27 cellular contexts compared by ENCODE assay signal in the genomic region with DNA sequence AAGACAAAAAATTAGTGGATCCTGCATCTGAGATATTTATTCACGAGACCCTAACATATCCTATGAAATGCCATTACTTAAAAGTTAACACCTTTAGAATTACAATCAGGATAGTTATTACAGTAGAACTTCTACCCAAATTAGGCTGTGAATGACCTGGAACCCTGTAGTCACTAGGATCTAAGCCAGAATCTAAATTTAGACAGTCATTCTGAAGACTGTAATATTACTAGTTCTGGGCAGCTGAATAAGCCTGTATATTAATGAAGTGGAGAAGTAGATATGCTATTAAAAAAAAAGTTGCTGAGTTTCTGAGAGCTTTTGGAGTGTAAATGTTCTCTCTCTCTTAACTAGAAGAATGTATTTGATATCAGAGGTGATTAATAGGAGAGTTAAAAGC.
DNase-seq lines count a peak whose midpoint lies in the region; ATAC-seq, FAIRE-seq and TF ChIP-seq lines count a peak whose summit lies in the region.
"Had no signal": no experiment of that assay in that cellular context is flagged by ENCODE, and none has a peak within 500 bp of the region (broad histone marks: within the 10 kb centered on the region; RNA-seq: fewer than 3 reads in every experiment).

No MANE protein-coding gene starts in this region.

- intact Hi-C loops in left ventricle myocardium inferior (cut with micrococcal nuclease): no loop called here
- intact Hi-C loops in body of pancreas (cut with DNase I): no loop called here

- H3K36me3 ChIP-seq in astrocyte (ENCODE audit: insufficient read depth, low read length) (no peaks in the 10 kb centered on the region), left ventricle myocardium inferior (no peaks in the 10 kb centered on the region), body of pancreas (replicated peaks in 1 of 2; ENCODE audit: insufficient read depth in 1 of 2, low read depth in 2 of 2) (no peaks in the 10 kb centered on the region)
- H3K36me3 ChIP-seq: prostate gland, thoracic aorta had no signal

- H3K27ac ChIP-seq in astrocyte (ENCODE audit: low read depth, low read length) (no peak overlapping the region), left ventricle myocardium inferior (replicated peaks) (peak overlapping the region; percentile 38), body of pancreas (no peak overlapping the region)
- H3K27ac ChIP-seq: coronary artery, prostate gland had no signal

- H4K20me1 ChIP-seq in astrocyte (ENCODE audit: insufficient read depth, low read length): no peaks in the 10 kb centered on the region

- H3K27me3 Mint-ChIP-seq in astrocyte (ENCODE audit: low read depth, unreplicated experiment) (no peaks in the 10 kb centered on the region), progenitor cell of endocrine pancreas (no peaks in the 10 kb centered on the region)
- H3K27me3 Mint-ChIP-seq: stimulated activated naive B cell treated with anti-CD40 and anti-IgM and Interleukin-4, amounts not matched to agents 10 μg/mL and 1 μg/mL and 100 μg/mL, for 72 hours; T-cell had no signal

- no peak for FAIRE-seq in astrocyte (lab: Jason Lieb, UNC)
- FAIRE-seq: TTC549 had no signal

- H3K4me2 ChIP-seq in astrocyte (ENCODE audit: low read length): no peak overlapping the region
- H3K4me2 ChIP-seq: smooth muscle cell had no signal

- TF ChIP-seq CTCF in astrocyte (IDR thresholded peaks at IDR 0.05; ENCODE audit: insufficient read depth, low read depth, low read length): no peak
- TF ChIP-seq CTCF in left ventricle myocardium inferior (IDR thresholded peaks at IDR 0.05; ENCODE audit: borderline replicate concordance): no peak
- no peak for TF ChIP-seq CTCF in progenitor cell of endocrine pancreas (IDR thresholded peaks at IDR 0.05; ENCODE audit: unreplicated experiment)
- no peak for TF ChIP-seq CTCF in body of pancreas (IDR thresholded peaks at IDR 0.05)

- ATAC-seq in HG02884 (IDR thresholded peaks at IDR 0.05; ENCODE audit: unreplicated experiment) (no peak), body of pancreas (no peak), HG03521 (IDR thresholded peaks at IDR 0.05; ENCODE audit: unreplicated experiment) (no peak)
- ATAC-seq: activated T-cell treated with anti-CD3 and anti-CD28 coated beads, Interleukin-2, amount 50 U/mL, for 4 hours; left colon; stimulated activated naive B cell treated with anti-CD40 and anti-IgM and Interleukin-4, amounts not matched to agents 10 μg/mL and 1 μg/mL and 100 μg/mL, for 72 hours; T-cell had no signal

- peaks cover 2% of the 10 kb centered on the region for H3K9me3 Mint-ChIP-seq in astrocyte (ENCODE audit: unreplicated experiment)
- no peaks in the 10 kb centered on the region for H3K9me3 Mint-ChIP-seq in progenitor cell of endocrine pancreas (ENCODE audit: low read depth)
- H3K9me3 Mint-ChIP-seq: activated T-cell treated with anti-CD3 and anti-CD28 coated beads, Interleukin-2, amount 50 U/mL, for 4 hours had no signal

- no peaks in the 10 kb centered on the region for H3K79me2 ChIP-seq in astrocyte (ENCODE audit: insufficient read depth, low read length)

- H3K4me3 Mint-ChIP-seq in astrocyte (ENCODE audit: unreplicated experiment) (no peak overlapping the region), progenitor cell of endocrine pancreas (ENCODE audit: low read depth) (no peak overlapping the region)
- H3K4me3 Mint-ChIP-seq: activated T-cell treated with anti-CD3 and anti-CD28 coated beads, Interleukin-2, amount 50 U/mL, for 4 hours; CD14-positive monocyte; stimulated activated naive B cell treated with anti-CD40 and anti-IgM and Interleukin-4, amounts not matched to agents 10 μg/mL and 1 μg/mL and 100 μg/mL, for 72 hours; T-cell had no signal

- H3K4me1 ChIP-seq in astrocyte (ENCODE audit: insufficient read depth, low read length) (peaks cover 4% of the 10 kb centered on the region), left ventricle myocardium inferior (peaks cover 22% of the 10 kb centered on the region), body of pancreas (peaks cover 5% of the 10 kb centered on the region)
- H3K4me1 ChIP-seq: prostate gland had no signal

- no peak overlapping the region for H2AFZ ChIP-seq in astrocyte (ENCODE audit: low read depth, low read length)

- 67 to 84% methylated on average over 1 of the region's 1 CpG for WGBS in body of pancreas, 2 donors

- no peak overlapping the region for H3K4me3 ChIP-seq in astrocyte (ENCODE audit: insufficient read depth, low read depth, low read length)
- no peak overlapping the region for H3K4me3 ChIP-seq in left ventricle myocardium inferior
- no peak overlapping the region for H3K4me3 ChIP-seq in body of pancreas
- H3K4me3 ChIP-seq: coronary artery, prostate gland, smooth muscle cell, thoracic aorta had no signal

- H3K4me1 Mint-ChIP-seq in astrocyte (ENCODE audit: low read depth, unreplicated experiment) (peaks cover 6% of the 10 kb centered on the region), progenitor cell of endocrine pancreas (ENCODE audit: low read depth) (no peaks in the 10 kb centered on the region)
- H3K4me1 Mint-ChIP-seq: stimulated activated naive B cell treated with anti-CD40 and anti-IgM and Interleukin-4, amounts not matched to agents 10 μg/mL and 1 μg/mL and 100 μg/mL, for 72 hours; T-cell had no signal

- DNase-seq in GM04503 (ENCODE audit: low read depth): peak; percentile 8
- DNase-seq in astrocyte (ENCODE audit: low read depth): peak; percentile 37
- no peak for DNase-seq in left ventricle myocardium inferior
- no peak for DNase-seq in progenitor cell of endocrine pancreas (ENCODE audit: low spot score, unreplicated experiment)
- no peak for DNase-seq in AG20443 (ENCODE audit: low spot score)
- DNase-seq in body of pancreas: no peak
- DNase-seq: activated naive CD4-positive, alpha-beta T cell treated with anti-CD3 and anti-CD28 coated beads, Interleukin-2, amount 50 U/mL, for 16 hours; activated T-cell treated with anti-CD3 and anti-CD28 coated beads, Interleukin-2, amount 50 U/mL, for 4 hours; anterior cingulate cortex; EL; H7; KBM-7; left colon; midbrain; NCI-H1694 treated with DMSO at 0.1 percent for 48 hours; NCI-H82; stimulated activated CD4-positive, alpha-beta T cell treated with anti-CD3 and anti-CD28 coated beads, Interleukin-2, amount 100 ng/mL, for 48 hours; stimulated activated naive B cell treated with anti-CD40 and anti-IgM and Interleukin-4, amounts not matched to agents 10 μg/mL and 1 μg/mL and 100 μg/mL, for 72 hours; T-cell had no signal

- H3K9me3 ChIP-seq in astrocyte (ENCODE audit: insufficient read depth, low read depth, low read length): no peaks in the 10 kb centered on the region
- no peaks in the 10 kb centered on the region for H3K9me3 ChIP-seq in left ventricle myocardium inferior (replicated peaks)
- no peaks in the 10 kb centered on the region for H3K9me3 ChIP-seq in body of pancreas
- H3K9me3 ChIP-seq: prostate gland, thoracic aorta had no signal

- H3K27me3 ChIP-seq in astrocyte (ENCODE audit: insufficient read depth, low read length): no peaks in the 10 kb centered on the region
- no peaks in the 10 kb centered on the region for H3K27me3 ChIP-seq in left ventricle myocardium inferior (ENCODE audit: low read depth)
- no peaks in the 10 kb centered on the region for H3K27me3 ChIP-seq in body of pancreas

- TF ChIP-seq POLR2A in body of pancreas (IDR thresholded peaks at IDR 0.05): no peak

- H3K27ac Mint-ChIP-seq in astrocyte (ENCODE audit: unreplicated experiment): no peak overlapping the region
- H3K27ac Mint-ChIP-seq in progenitor cell of endocrine pancreas: peak overlapping the region; percentile 5
- H3K27ac Mint-ChIP-seq: CD14-positive monocyte; stimulated activated naive B cell treated with anti-CD40 and anti-IgM and Interleukin-4, amounts not matched to agents 10 μg/mL and 1 μg/mL and 100 μg/mL, for 72 hours; T-cell had no signal

- no peak overlapping the region for H3K9ac ChIP-seq in astrocyte (ENCODE audit: low read length)

- no peaks in the 10 kb centered on the region for H3K36me3 Mint-ChIP-seq in astrocyte (ENCODE audit: low read depth, unreplicated experiment)
- H3K36me3 Mint-ChIP-seq in progenitor cell of endocrine pancreas (ENCODE audit: insufficient read depth): peaks cover 6% of the 10 kb centered on the region
- H3K36me3 Mint-ChIP-seq: CD14-positive monocyte; stimulated activated naive B cell treated with anti-CD40 and anti-IgM and Interleukin-4, amounts not matched to agents 10 μg/mL and 1 μg/mL and 100 μg/mL, for 72 hours; T-cell had no signal

Comparison
In these comparisons a context has a peak if more than half of its experiments do, and no peak if none do; other contexts are left out.
1. DNase-seq: peak in GM04503 (single experiment) and astrocyte (single experiment); none in left ventricle myocardium inferior (single experiment), progenitor cell of endocrine pancreas (single experiment), AG20443 (single experiment) and body of pancreas (0 of 4).